In the genomic region with DNA sequence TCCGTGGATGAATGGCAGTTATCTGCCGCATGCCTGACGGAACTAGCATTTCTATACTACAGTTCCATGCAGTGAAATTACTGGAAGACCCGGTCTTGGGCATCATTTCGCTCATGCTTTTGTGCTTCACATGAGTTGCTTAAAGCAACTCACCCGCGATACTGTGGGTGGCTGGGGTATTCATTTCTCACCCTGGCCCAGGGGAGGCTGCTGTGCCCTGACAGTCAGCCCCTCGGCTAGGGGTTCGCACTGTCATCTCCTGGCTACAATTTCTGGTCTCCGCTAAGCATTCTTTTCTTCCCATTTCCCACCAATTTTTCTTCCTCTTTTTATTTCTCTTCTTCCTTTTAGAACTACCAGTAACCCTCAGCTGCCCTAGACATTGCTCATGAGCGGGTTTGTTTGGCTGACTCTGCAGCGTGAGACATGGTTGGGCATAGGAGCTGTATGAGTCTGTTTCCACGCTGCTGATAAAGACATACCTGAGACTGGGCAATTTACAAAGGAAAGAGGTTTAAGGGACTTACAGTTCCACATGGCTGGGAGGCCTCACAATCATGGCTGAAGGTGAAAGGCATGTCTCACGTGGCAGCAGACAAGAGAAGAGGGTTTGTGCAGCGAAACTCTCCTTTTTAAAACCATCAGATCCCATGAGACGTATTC, we compare ENCODE assay signal across 23 cellular contexts. TPM values are rescaled to one million over a fixed set of nuclear protein-coding genes. Genes with fewer than 3 reads are reported as not detected.
DNase-seq lines count a peak whose midpoint lies in the region; ATAC-seq and TF ChIP-seq lines count a peak whose summit lies in the region.
"Had no signal": no experiment of that assay in that cellular context is flagged by ENCODE, and none has a peak within 500 bp of the region (broad histone marks: within the 10 kb centered on the region; RNA-seq: fewer than 3 reads in every experiment).

No MANE protein-coding gene starts in this region.

- H3K36me3 Mint-ChIP-seq in activated CD8-positive, alpha-beta memory T cell treated with anti-CD3 and anti-CD28 coated beads, Interleukin-2, amount 10 ng/mL, durations not matched to agents 7 days and 5 days, result no peaks in the 10 kb centered on the region

- H3K4me1 Mint-ChIP-seq in activated CD8-positive, alpha-beta memory T cell treated with anti-CD3 and anti-CD28 coated beads, Interleukin-2, amount 10 ng/mL, durations not matched to agents 7 days and 5 days, result peaks cover 2% of the 10 kb centered on the region

- no peaks in the 10 kb centered on the region for H3K9me3 Mint-ChIP-seq in activated CD8-positive, alpha-beta memory T cell treated with anti-CD3 and anti-CD28 coated beads, Interleukin-2, amount 10 ng/mL, durations not matched to agents 7 days and 5 days (ENCODE audit: low read depth)

- H3K4me2 ChIP-seq in PC-9, result no peak overlapping the region
- H3K4me2 ChIP-seq: SK-N-SH had no signal

- no peak overlapping the region for H2AFZ ChIP-seq in PC-9

- no peaks in the 10 kb centered on the region for H4K20me1 ChIP-seq in PC-9 (ENCODE audit: insufficient read depth)

- POLR2A ChIA-PET in PC-9 (lab: Charles Lee; ENCODE audit: unreplicated experiment), result no interaction called here

- no peaks in the 10 kb centered on the region for H3K79me2 ChIP-seq in PC-9 (ENCODE audit: low read depth)

- DNase-seq in activated CD8-positive, alpha-beta memory T cell treated with anti-CD3 and anti-CD28 coated beads, Interleukin-2, amount 50 U/mL, for 48 hours, result peak; percentile 42
- DNase-seq in activated CD8-positive, alpha-beta memory T cell treated with anti-CD3 and anti-CD28 coated beads, Interleukin-2, amount 10 ng/mL, durations not matched to agents 7 days and 5 days, result no peak
- peak; percentile 84 for DNase-seq in MV-4-11 (lab: John Stamatoyannopoulos, UW)
- no peak for DNase-seq in left lung
- peak; percentile 13 for DNase-seq in ureter (ENCODE audit: low spot score)
- no peak for DNase-seq in PC-9
- no peak for DNase-seq in activated gamma-delta T cell (lab: John Stamatoyannopoulos, UW)
- DNase-seq: 8988T; DMS153; EL; H7; IMR-90; Kasumi-1; NCI-H1417 treated with DMSO at 0.1 percent for 48 hours; NCI-H2029 treated with DMSO at 0.1 percent for 48 hours; NCI-H2171 treated with DMSO at 0.1 percent for 48 hours; NCI-H446 treated with DMSO at 0.1 percent for 48 hours; NK-92 treated with Interleukin-12 subunit alpha and Interleukin-12 subunit beta, amount 100 ng/mL, for 24 hours; Peyer's patch; SHP77; SK-N-SH had no signal

- H3K27me3 Mint-ChIP-seq in activated CD8-positive, alpha-beta memory T cell treated with anti-CD3 and anti-CD28 coated beads, Interleukin-2, amount 10 ng/mL, durations not matched to agents 7 days and 5 days, result peaks cover 10% of the 10 kb centered on the region

- H3K4me1 ChIP-seq in left lung (peaks cover 0 to 24% of the 10 kb centered on the region in 2 donors), PC-9 (replicated peaks; ENCODE audit: insufficient read depth) (no peaks in the 10 kb centered on the region)

- H3K9me3 ChIP-seq in left lung (no peaks in the 10 kb centered on the region), PC-9 (ENCODE audit: insufficient read depth, low read depth) (no peaks in the 10 kb centered on the region; the same call in 1 of the 2 replicates)
- H3K9me3 ChIP-seq: Peyer's patch, SK-N-SH had no signal

- no TSS peak for BruUV-seq in PC-9 (replicated peaks; lab: Mats Ljungman, UMichigan)

- H3K4me3 Mint-ChIP-seq in activated CD8-positive, alpha-beta memory T cell treated with anti-CD3 and anti-CD28 coated beads, Interleukin-2, amount 10 ng/mL, durations not matched to agents 7 days and 5 days, result no peak overlapping the region

- intact Hi-C loops in left lung (cut with DNase I), result no loop called here
- intact Hi-C loops in PC-9 (cut with micrococcal nuclease; ENCODE audit: unreplicated experiment), result no loop called here

- H3K27me3 ChIP-seq in left lung (no peaks in the 10 kb centered on the region), PC-9 (ENCODE audit: insufficient read depth, low read depth) (peaks cover 58% of the 10 kb centered on the region)
- H3K27me3 ChIP-seq: Peyer's patch had no signal

- H3K27ac ChIP-seq in left lung (peak overlapping the region in 1 of 2 donors; percentile 50), PC-9 (no peak overlapping the region)

- H3F3A ChIP-seq in PC-9 (ENCODE audit: insufficient read depth, low read depth), result no peaks in the 10 kb centered on the region

- no peak overlapping the region for H3K27ac Mint-ChIP-seq in activated CD8-positive, alpha-beta memory T cell treated with anti-CD3 and anti-CD28 coated beads, Interleukin-2, amount 10 ng/mL, durations not matched to agents 7 days and 5 days

- no peak for ATAC-seq in activated CD8-positive, alpha-beta memory T cell treated with anti-CD3 and anti-CD28 coated beads, Interleukin-2, amount 10 ng/mL, durations not matched to agents 7 days and 5 days
- peak; percentile 48 for ATAC-seq in left lung
- no peak for ATAC-seq in GM18909 (IDR thresholded peaks at IDR 0.05; ENCODE audit: poor library complexity, unreplicated experiment)

- H3K4me3 ChIP-seq in left lung, result no peak overlapping the region
- H3K4me3 ChIP-seq in PC-9, result no peak overlapping the region
- H3K4me3 ChIP-seq: Peyer's patch had no signal

- no peaks in the 10 kb centered on the region for H3K9me2 ChIP-seq in PC-9 (ENCODE audit: insufficient read depth)
- H3K9me2 ChIP-seq: SK-N-SH had no signal

- CTCF ChIA-PET in activated CD8-positive, alpha-beta memory T cell treated with anti-CD3 and anti-CD28 coated beads, Interleukin-2, amount 10 ng/mL, durations not matched to agents 7 days and 5 days (lab: Charles Lee), result no interaction called here
- CTCF ChIA-PET in PC-9 (lab: Charles Lee), result no interaction called here

- TF ChIP-seq CTCF in left lung (IDR thresholded peaks at IDR 0.05) (no peak), PC-9 (conservative IDR thresholded peaks at IDR 0.05) (no peak)

- H3K36me3 ChIP-seq in left lung (no peaks in the 10 kb centered on the region), PC-9 (ENCODE audit: low read depth) (no peaks in the 10 kb centered on the region)
- H3K36me3 ChIP-seq: Peyer's patch had no signal

RNA-seq across cellular contexts. Expression of a gene that starts 16.5 kb away (rescaled TPM):
- total RNA-seq in activated CD8-positive, alpha-beta memory T cell treated with anti-CD3 and anti-CD28 coated beads, Interleukin-2, amount 10 ng/mL, durations not matched to agents 7 days and 5 days, result 100 to 1,000 TPM; 141 to 176 TPM
- total RNA-seq in left lung, result 100 to 1,000 TPM; 242 to 301 TPM
- total RNA-seq in ureter, result 344 TPM
- 161 and 183 TPM in 2 replicates for total RNA-seq in PC-9 (2021)

RNA-seq across cellular contexts. Expression of a gene that starts 22.5 kb away (rescaled TPM):
- not detected for total RNA-seq in activated CD8-positive, alpha-beta memory T cell treated with anti-CD3 and anti-CD28 coated beads, Interleukin-2, amount 10 ng/mL, durations not matched to agents 7 days and 5 days
- not detected for total RNA-seq in left lung
- not detected for total RNA-seq in ureter
- total RNA-seq in PC-9 (2021), result not detected in 2 replicates
- total RNA-seq: H7, HT-29, IMR-90 had no signal

RNA-seq across cellular contexts. Expression of a gene that starts 54.7 kb away (rescaled TPM):
- under 1 TPM in 1 of 2 experiments, not detected in 1; 0.28 TPM for total RNA-seq in activated CD8-positive, alpha-beta memory T cell treated with anti-CD3 and anti-CD28 coated beads, Interleukin-2, amount 10 ng/mL, durations not matched to agents 7 days and 5 days
- total RNA-seq in left lung (not detected), ureter (0.31 TPM), PC-9 (2021) (not detected in 2 replicates)
- total RNA-seq: H7, HT-29, IMR-90 had no signal

Comparison
In these comparisons a context has a peak if more than half of its experiments do, and no peak if none do; other contexts are left out.
1. DNase-seq: peak in activated CD8-positive, alpha-beta memory T cell treated with anti-CD3 and anti-CD28 coated beads, Interleukin-2, amount 50 U/mL, for 48 hours (single experiment), MV-4-11 (single experiment) and ureter (single experiment); none in activated CD8-positive, alpha-beta memory T cell treated with anti-CD3 and anti-CD28 coated beads, Interleukin-2, amount 10 ng/mL, durations not matched to agents 7 days and 5 days (single experiment), left lung (0 of 2), PC-9 (0 of 2) and activated gamma-delta T cell (single experiment).